ENCODE assay signal across 20 cellular contexts in genomic region chr6:92820531-92820930, GRCh38.
DNase-seq lines count a peak whose midpoint lies in the region; ATAC-seq, FAIRE-seq and TF ChIP-seq lines count a peak whose summit lies in the region.
"Had no signal": no experiment of that assay in that cellular context is flagged by ENCODE, and none has a peak within 500 bp of the region (broad histone marks: within the 10 kb centered on the region; RNA-seq: fewer than 3 reads in every experiment).

No MANE protein-coding gene starts in this region.

- TF ChIP-seq POLR2A in ovary (IDR thresholded peaks at IDR 0.05) (no peak), GM12891 (IDR thresholded peaks at IDR 0.05; ENCODE audit: low read depth, low read length) (no peak)

- WGBS in ovary, 3 donors: 79 to 80% (median 79%) methylated on average over 5 of the region's 5 CpGs

- no peaks in the 10 kb centered on the region for H3K27me3 ChIP-seq in A673 (replicated peaks; ENCODE audit: insufficient read depth, low read depth, low read length, poor library complexity)
- no peaks in the 10 kb centered on the region for H3K27me3 ChIP-seq in MG63
- no peaks in the 10 kb centered on the region for H3K27me3 ChIP-seq in ovary
- H3K27me3 ChIP-seq: BE2C had no signal

- FAIRE-seq in GM12891 (lab: Jason Lieb, UNC): no peak
- FAIRE-seq: G401.6 had no signal

- CTCF ChIA-PET in A673 (lab: Charles Lee): no interaction called here

- H3K4me1 ChIP-seq in A673 (ENCODE audit: insufficient read depth, low read length, poor library complexity, severe bottlenecking) (no peaks in the 10 kb centered on the region), ovary (ENCODE audit: insufficient read depth) (no peaks in the 10 kb centered on the region)
- H3K4me1 ChIP-seq: BE2C had no signal

- POLR2A ChIA-PET in A673 (lab: Charles Lee; ENCODE audit: low non-redundant PET): no interaction called here

- peak; percentile 66 for DNase-seq in A673 (ENCODE audit: low spot score)
- DNase-seq in MG63: peak; percentile 6
- peak; percentile 19 for DNase-seq in NCI-H69 (lab: John Stamatoyannopoulos, UW)
- peak; percentile 24 for DNase-seq in cerebellum (ENCODE audit: low spot score)
- no peak for DNase-seq in ovary
- no peak for DNase-seq in GM12891 (ENCODE audit: insufficient read length, low spot score)
- DNase-seq: 8988T; BE2C; CD4-positive, CD25-positive, alpha-beta regulatory T cell; CD8-positive, alpha-beta memory T cell; COR-L47; DMS 273 treated with DMSO at 0.1 percent for 48 hours; DMS53; DND-41; EL; GOT3; H9 had no signal

- TF ChIP-seq EP300 in ovary (IDR thresholded peaks at IDR 0.05): no peak

- TF ChIP-seq CTCF in A673 (conservative IDR thresholded peaks at IDR 0.05; ENCODE audit: low read depth, low read length): no peak
- TF ChIP-seq CTCF in ovary (IDR thresholded peaks at IDR 0.05): no peak

- ATAC-seq in GM18868 (IDR thresholded peaks at IDR 0.05; ENCODE audit: unreplicated experiment) (no peak), HG02981 (IDR thresholded peaks at IDR 0.05; ENCODE audit: unreplicated experiment) (no peak)

- H3K9me3 ChIP-seq in A673 (ENCODE audit: low read depth, low read length, poor library complexity, severe bottlenecking) (no peaks in the 10 kb centered on the region), MG63 (no peaks in the 10 kb centered on the region), ovary (no peaks in the 10 kb centered on the region)
- H3K9me3 ChIP-seq: BE2C had no signal

- no peaks in the 10 kb centered on the region for H3K36me3 ChIP-seq in A673 (ENCODE audit: insufficient read depth, low read length, poor library complexity, severe bottlenecking)
- no peaks in the 10 kb centered on the region for H3K36me3 ChIP-seq in MG63
- no peaks in the 10 kb centered on the region for H3K36me3 ChIP-seq in ovary
- H3K36me3 ChIP-seq: BE2C had no signal

- H3K27ac ChIP-seq in A673 (ENCODE audit: low read depth, low read length, poor library complexity, severe bottlenecking) (no peak overlapping the region), ovary (no peak overlapping the region)

- no TSS peak for BruUV-seq in A673 (replicated peaks; lab: Mats Ljungman, UMichigan)

- intact Hi-C loops in A673 (cut with micrococcal nuclease; ENCODE audit: unreplicated experiment): no loop called here
- intact Hi-C loops in ovary (cut with DNase I): no loop called here

- H3K4me3 ChIP-seq in A673 (ENCODE audit: low read depth, low read length, poor library complexity, severe bottlenecking) (no peak overlapping the region), MG63 (no peak overlapping the region), ovary (no peak overlapping the region)

TF ChIP-seq in GM12891, 5 proteins besides CTCF, POLR2A, EP300 and RAD21:
- TF ChIP-seq POLR2AphosphoS5 (IDR thresholded peaks at IDR 0.05; ENCODE audit: low read depth, low read length) (no peak), TAF1 (IDR thresholded peaks at IDR 0.05; ENCODE audit: low read depth, low read length) (no peak), SPI1 (IDR thresholded peaks at IDR 0.05; ENCODE audit: low read depth, low read length) (no peak), PAX5 (IDR thresholded peaks at IDR 0.05; ENCODE audit: insufficient read depth, low read length, severe bottlenecking) (no peak), POU2F2 (IDR thresholded peaks at IDR 0.05; ENCODE audit: low read depth, low read length) (no peak)

Comparison
In these comparisons a context has a peak if more than half of its experiments do, and no peak if none do; other contexts are left out.
1. DNase-seq: peak in A673 (single experiment), MG63 (single experiment), NCI-H69 (single experiment) and cerebellum (single experiment); none in ovary (0 of 5) and GM12891 (single experiment).